Comparison of ENCODE assay signal across 22 cellular contexts in genomic region chrX:79169484-79169883, GRCh38. TPM values are rescaled to one million over a fixed set of nuclear protein-coding genes. Genes with fewer than 3 reads are reported as not detected.
DNase-seq lines count a peak whose midpoint lies in the region; ATAC-seq lines count a peak whose summit lies in the region.
"Had no signal": no experiment of that assay in that cellular context is flagged by ENCODE, and none has a peak within 500 bp of the region (broad histone marks: within the 10 kb centered on the region; RNA-seq: fewer than 3 reads in every experiment).

No MANE protein-coding gene starts in this region.

- no peaks in the 10 kb centered on the region for H3K36me3 ChIP-seq in SK-N-MC (ENCODE audit: insufficient read depth, low read length)
- H3K36me3 ChIP-seq in effector memory CD4-positive, alpha-beta T cell (ENCODE audit: control insufficient read depth, insufficient read depth, low read length) = peaks cover 14% of the 10 kb centered on the region
- H3K36me3 ChIP-seq: ascending aorta, heart left ventricle, thyroid gland had no signal

- CTCF ChIA-PET in activated CD4-positive, alpha-beta T cell treated with anti-CD3 and anti-CD28 coated beads, Interleukin-2, amount 10 ng/mL, durations not matched to agents 7 days and 5 days (lab: Charles Lee) = interaction anchor here (0.5 to 2.2 kb wide), 6 partner anchors 10 to 208 kb away, joined by 3 to 9 read pairs (median 3); no protein-coding TSS in a partner anchor

- H3K4me3 ChIP-seq in SK-N-MC = no peak overlapping the region
- H3K4me3 ChIP-seq in effector memory CD4-positive, alpha-beta T cell (ENCODE audit: insufficient read depth, low read depth, low read length, poor library complexity, severe bottlenecking) = no peak overlapping the region
- H3K4me3 ChIP-seq: ascending aorta, heart left ventricle, smooth muscle cell, thyroid gland had no signal

- H3K27me3 ChIP-seq in effector memory CD4-positive, alpha-beta T cell (replicated peaks; ENCODE audit: control insufficient read depth, insufficient read depth, low read length, poor library complexity, severe bottlenecking) = no peaks in the 10 kb centered on the region
- H3K27me3 ChIP-seq: ascending aorta, thyroid gland had no signal

- DNase-seq in activated CD4-positive, alpha-beta T cell treated with anti-CD3 and anti-CD28 coated beads, Interleukin-2, amount 10 ng/mL, durations not matched to agents 7 days and 5 days = no peak
- no peak for DNase-seq in activated CD4-positive, alpha-beta T cell treated with anti-CD3 and anti-CD28 coated beads, Interleukin-2, amount 50 U/mL, for 1 hour
- peak; percentile 62 for DNase-seq in SK-N-MC (ENCODE audit: low read depth, low spot score)
- DNase-seq in effector memory CD4-positive, alpha-beta T cell = no peak
- no peak for DNase-seq in SW480 (ENCODE audit: low spot score)
- DNase-seq: DMS79; effector CD8-positive, alpha-beta T cell; heart left ventricle; Karpas-422; NCI-H1048; NCI-H526; stimulated activated CD8-positive, alpha-beta memory T cell treated with anti-CD3 and anti-CD28 coated beads, Interleukin-4, amount 100 ng/mL, for 48 hours; thyroid gland had no signal

- POLR2A ChIA-PET in activated CD4-positive, alpha-beta T cell treated with anti-CD3 and anti-CD28 coated beads, Interleukin-2, amount 10 ng/mL, durations not matched to agents 7 days and 5 days (lab: Charles Lee) = no interaction called here

- H3K27ac ChIP-seq in SK-N-MC = 0 out of 2 replicates have a peak overlapping the region, but pooled peaks have one; percentile 26
- peak overlapping the region; percentile 35 for H3K27ac ChIP-seq in effector memory CD4-positive, alpha-beta T cell (ENCODE audit: insufficient read depth, low read length, poor library complexity, severe bottlenecking)
- H3K27ac ChIP-seq: ascending aorta, heart left ventricle, thyroid gland had no signal

- ATAC-seq in stimulated activated memory B cell treated with anti-CD40 and anti-IgM and Interleukin-4, amounts not matched to agents 10 μg/mL and 1 μg/mL and 100 μg/mL, for 72 hours = no peak
- no peak for ATAC-seq in HG02763 (IDR thresholded peaks at IDR 0.05; ENCODE audit: unreplicated experiment)
- no peak for ATAC-seq in HG03108 (IDR thresholded peaks at IDR 0.05; ENCODE audit: unreplicated experiment)
- ATAC-seq: heart left ventricle had no signal

- H3K4me3 Mint-ChIP-seq in activated CD4-positive, alpha-beta T cell treated with anti-CD3 and anti-CD28 coated beads, Interleukin-2, amount 10 ng/mL, durations not matched to agents 7 days and 5 days = no peak overlapping the region
- H3K4me3 Mint-ChIP-seq in stimulated activated memory B cell treated with anti-CD40 and anti-IgM and Interleukin-4, amounts not matched to agents 10 μg/mL and 1 μg/mL and 100 μg/mL, for 72 hours = no peak overlapping the region
- H3K4me3 Mint-ChIP-seq: CD14-positive monocyte had no signal

- no peaks in the 10 kb centered on the region for H3K9me3 Mint-ChIP-seq in activated CD4-positive, alpha-beta T cell treated with anti-CD3 and anti-CD28 coated beads, Interleukin-2, amount 10 ng/mL, durations not matched to agents 7 days and 5 days
- H3K9me3 Mint-ChIP-seq in stimulated activated memory B cell treated with anti-CD40 and anti-IgM and Interleukin-4, amounts not matched to agents 10 μg/mL and 1 μg/mL and 100 μg/mL, for 72 hours = no peaks in the 10 kb centered on the region
- H3K9me3 Mint-ChIP-seq: CD14-positive monocyte had no signal

- peaks cover 25% of the 10 kb centered on the region for H3K4me1 ChIP-seq in effector memory CD4-positive, alpha-beta T cell (ENCODE audit: control insufficient read depth, insufficient read depth, low read length, poor library complexity, severe bottlenecking)
- H3K4me1 ChIP-seq: ascending aorta, thyroid gland had no signal

- no peaks in the 10 kb centered on the region for H3K27me3 Mint-ChIP-seq in activated CD4-positive, alpha-beta T cell treated with anti-CD3 and anti-CD28 coated beads, Interleukin-2, amount 10 ng/mL, durations not matched to agents 7 days and 5 days
- no peaks in the 10 kb centered on the region for H3K27me3 Mint-ChIP-seq in stimulated activated memory B cell treated with anti-CD40 and anti-IgM and Interleukin-4, amounts not matched to agents 10 μg/mL and 1 μg/mL and 100 μg/mL, for 72 hours
- H3K27me3 Mint-ChIP-seq: progenitor cell of endocrine pancreas had no signal

- H3K4me1 Mint-ChIP-seq in activated CD4-positive, alpha-beta T cell treated with anti-CD3 and anti-CD28 coated beads, Interleukin-2, amount 10 ng/mL, durations not matched to agents 7 days and 5 days = peaks cover 60% of the 10 kb centered on the region
- peaks cover 35% of the 10 kb centered on the region for H3K4me1 Mint-ChIP-seq in stimulated activated memory B cell treated with anti-CD40 and anti-IgM and Interleukin-4, amounts not matched to agents 10 μg/mL and 1 μg/mL and 100 μg/mL, for 72 hours

- H3K9ac ChIP-seq in SK-N-MC (ENCODE audit: insufficient read length) = no peak overlapping the region

- H3K9me3 ChIP-seq in SK-N-MC (ENCODE audit: low read depth, low read length) = no peaks in the 10 kb centered on the region
- H3K9me3 ChIP-seq in effector memory CD4-positive, alpha-beta T cell (ENCODE audit: control insufficient read depth, low read length) = no peaks in the 10 kb centered on the region
- H3K9me3 ChIP-seq: ascending aorta, heart left ventricle, thyroid gland had no signal

- peak overlapping the region; percentile 25 for H3K27ac Mint-ChIP-seq in activated CD4-positive, alpha-beta T cell treated with anti-CD3 and anti-CD28 coated beads, Interleukin-2, amount 10 ng/mL, durations not matched to agents 7 days and 5 days
- peak overlapping the region; percentile 74 for H3K27ac Mint-ChIP-seq in stimulated activated memory B cell treated with anti-CD40 and anti-IgM and Interleukin-4, amounts not matched to agents 10 μg/mL and 1 μg/mL and 100 μg/mL, for 72 hours
- H3K27ac Mint-ChIP-seq: CD14-positive monocyte, progenitor cell of endocrine pancreas had no signal

- H3K36me3 Mint-ChIP-seq in activated CD4-positive, alpha-beta T cell treated with anti-CD3 and anti-CD28 coated beads, Interleukin-2, amount 10 ng/mL, durations not matched to agents 7 days and 5 days (ENCODE audit: low read depth) = peaks cover 50% of the 10 kb centered on the region
- H3K36me3 Mint-ChIP-seq in stimulated activated memory B cell treated with anti-CD40 and anti-IgM and Interleukin-4, amounts not matched to agents 10 μg/mL and 1 μg/mL and 100 μg/mL, for 72 hours = peaks cover 10% of the 10 kb centered on the region
- H3K36me3 Mint-ChIP-seq: CD14-positive monocyte had no signal

RNA-seq across cellular contexts. Expression of gene GPR174, which starts 25.0 kb away (rescaled TPM):
- 10 to 100 TPM; 14.9 to 16.7 TPM for total RNA-seq in activated CD4-positive, alpha-beta T cell treated with anti-CD3 and anti-CD28 coated beads, Interleukin-2, amount 10 ng/mL, durations not matched to agents 7 days and 5 days
- total RNA-seq: ascending aorta, fibroblast of lung, lung microvascular endothelial cell, progenitor cell of endocrine pancreas, smooth muscle cell had no signal
